In the genomic region with DNA sequence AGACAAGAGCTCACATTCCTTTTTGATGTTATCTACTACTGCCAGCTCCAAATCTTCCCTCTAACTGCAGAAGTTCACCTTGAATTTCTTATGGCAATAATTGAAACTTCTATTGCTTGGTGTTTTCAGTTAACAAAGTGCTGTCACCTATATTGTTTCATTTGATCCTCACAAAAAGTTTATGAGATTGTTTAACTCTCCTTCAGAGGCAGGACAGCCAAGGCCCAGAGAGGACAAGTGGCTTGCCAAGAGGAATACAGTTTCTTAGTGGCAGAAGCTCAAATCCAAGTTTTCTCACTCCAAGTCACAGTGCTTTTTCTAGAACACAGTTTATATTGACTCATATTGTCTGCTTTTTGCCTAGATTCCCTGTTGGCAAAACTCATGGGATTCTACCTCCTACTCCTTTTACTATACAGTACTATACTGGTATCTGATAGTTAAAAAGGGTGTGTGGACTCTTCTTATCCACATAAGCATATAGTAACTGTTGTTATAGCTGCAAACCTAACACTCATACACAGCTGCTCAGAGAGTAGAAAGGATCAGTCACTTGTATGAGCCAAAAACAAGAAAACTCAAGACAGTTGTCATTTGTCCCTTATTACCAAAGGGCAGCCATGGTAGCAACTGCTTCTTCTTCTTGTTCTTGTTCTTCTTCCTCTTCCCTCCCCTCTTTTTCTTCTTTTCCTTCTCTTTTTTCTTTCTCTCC, we compare ENCODE assay signal across 2 cellular contexts.
TF ChIP-seq lines count a peak whose summit lies in the region.

No MANE protein-coding gene starts in this region.

TF ChIP-seq in HepG2, 621 proteins besides CTCF, POLR2A, EP300 and RAD21:
- TF ChIP-seq, protein P1, sequence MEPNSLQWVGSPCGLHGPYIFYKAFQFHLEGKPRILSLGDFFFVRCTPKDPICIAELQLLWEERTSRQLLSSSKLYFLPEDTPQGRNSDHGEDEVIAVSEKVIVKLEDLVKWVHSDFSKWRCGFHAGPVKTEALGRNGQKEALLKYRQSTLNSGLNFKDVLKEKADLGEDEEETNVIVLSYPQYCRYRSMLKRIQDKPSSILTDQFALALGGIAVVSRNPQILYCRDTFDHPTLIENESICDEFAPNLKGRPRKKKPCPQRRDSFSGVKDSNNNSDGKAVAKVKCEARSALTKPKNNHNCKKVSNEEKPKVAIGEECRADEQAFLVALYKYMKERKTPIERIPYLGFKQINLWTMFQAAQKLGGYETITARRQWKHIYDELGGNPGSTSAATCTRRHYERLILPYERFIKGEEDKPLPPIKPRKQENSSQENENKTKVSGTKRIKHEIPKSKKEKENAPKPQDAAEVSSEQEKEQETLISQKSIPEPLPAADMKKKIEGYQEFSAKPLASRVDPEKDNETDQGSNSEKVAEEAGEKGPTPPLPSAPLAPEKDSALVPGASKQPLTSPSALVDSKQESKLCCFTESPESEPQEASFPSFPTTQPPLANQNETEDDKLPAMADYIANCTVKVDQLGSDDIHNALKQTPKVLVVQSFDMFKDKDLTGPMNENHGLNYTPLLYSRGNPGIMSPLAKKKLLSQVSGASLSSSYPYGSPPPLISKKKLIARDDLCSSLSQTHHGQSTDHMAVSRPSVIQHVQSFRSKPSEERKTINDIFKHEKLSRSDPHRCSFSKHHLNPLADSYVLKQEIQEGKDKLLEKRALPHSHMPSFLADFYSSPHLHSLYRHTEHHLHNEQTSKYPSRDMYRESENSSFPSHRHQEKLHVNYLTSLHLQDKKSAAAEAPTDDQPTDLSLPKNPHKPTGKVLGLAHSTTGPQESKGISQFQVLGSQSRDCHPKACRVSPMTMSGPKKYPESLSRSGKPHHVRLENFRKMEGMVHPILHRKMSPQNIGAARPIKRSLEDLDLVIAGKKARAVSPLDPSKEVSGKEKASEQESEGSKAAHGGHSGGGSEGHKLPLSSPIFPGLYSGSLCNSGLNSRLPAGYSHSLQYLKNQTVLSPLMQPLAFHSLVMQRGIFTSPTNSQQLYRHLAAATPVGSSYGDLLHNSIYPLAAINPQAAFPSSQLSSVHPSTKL (CRISPR knock-in tag; IDR thresholded peaks at IDR 0.05) = no peak
- peak; percentile 99 for TF ChIP-seq ZNF12 (CRISPR knock-in tag; IDR thresholded peaks at IDR 0.05)
TF ChIP-seq in HepG2: peak in this region for 1.

TF ChIP-seq in K562, 482 proteins besides CTCF, POLR2A, EP300 and RAD21:
- no peak for TF ChIP-seq SAFB (IDR thresholded peaks at IDR 0.05; ENCODE audit: borderline replicate concordance, low read depth, low read length)
- TF ChIP-seq PHTF2 (CRISPR knock-in tag; IDR thresholded peaks at IDR 0.05) = no peak
- TF ChIP-seq SP1 (CRISPR knock-in tag; IDR thresholded peaks at IDR 0.05) = no peak
- TF ChIP-seq SMARCA4 (IDR thresholded peaks at IDR 0.05) = no peak
- TF ChIP-seq RBM15 (IDR thresholded peaks at IDR 0.05; ENCODE audit: insufficient read depth, low read length) = no peak
- TF ChIP-seq, protein P2, sequence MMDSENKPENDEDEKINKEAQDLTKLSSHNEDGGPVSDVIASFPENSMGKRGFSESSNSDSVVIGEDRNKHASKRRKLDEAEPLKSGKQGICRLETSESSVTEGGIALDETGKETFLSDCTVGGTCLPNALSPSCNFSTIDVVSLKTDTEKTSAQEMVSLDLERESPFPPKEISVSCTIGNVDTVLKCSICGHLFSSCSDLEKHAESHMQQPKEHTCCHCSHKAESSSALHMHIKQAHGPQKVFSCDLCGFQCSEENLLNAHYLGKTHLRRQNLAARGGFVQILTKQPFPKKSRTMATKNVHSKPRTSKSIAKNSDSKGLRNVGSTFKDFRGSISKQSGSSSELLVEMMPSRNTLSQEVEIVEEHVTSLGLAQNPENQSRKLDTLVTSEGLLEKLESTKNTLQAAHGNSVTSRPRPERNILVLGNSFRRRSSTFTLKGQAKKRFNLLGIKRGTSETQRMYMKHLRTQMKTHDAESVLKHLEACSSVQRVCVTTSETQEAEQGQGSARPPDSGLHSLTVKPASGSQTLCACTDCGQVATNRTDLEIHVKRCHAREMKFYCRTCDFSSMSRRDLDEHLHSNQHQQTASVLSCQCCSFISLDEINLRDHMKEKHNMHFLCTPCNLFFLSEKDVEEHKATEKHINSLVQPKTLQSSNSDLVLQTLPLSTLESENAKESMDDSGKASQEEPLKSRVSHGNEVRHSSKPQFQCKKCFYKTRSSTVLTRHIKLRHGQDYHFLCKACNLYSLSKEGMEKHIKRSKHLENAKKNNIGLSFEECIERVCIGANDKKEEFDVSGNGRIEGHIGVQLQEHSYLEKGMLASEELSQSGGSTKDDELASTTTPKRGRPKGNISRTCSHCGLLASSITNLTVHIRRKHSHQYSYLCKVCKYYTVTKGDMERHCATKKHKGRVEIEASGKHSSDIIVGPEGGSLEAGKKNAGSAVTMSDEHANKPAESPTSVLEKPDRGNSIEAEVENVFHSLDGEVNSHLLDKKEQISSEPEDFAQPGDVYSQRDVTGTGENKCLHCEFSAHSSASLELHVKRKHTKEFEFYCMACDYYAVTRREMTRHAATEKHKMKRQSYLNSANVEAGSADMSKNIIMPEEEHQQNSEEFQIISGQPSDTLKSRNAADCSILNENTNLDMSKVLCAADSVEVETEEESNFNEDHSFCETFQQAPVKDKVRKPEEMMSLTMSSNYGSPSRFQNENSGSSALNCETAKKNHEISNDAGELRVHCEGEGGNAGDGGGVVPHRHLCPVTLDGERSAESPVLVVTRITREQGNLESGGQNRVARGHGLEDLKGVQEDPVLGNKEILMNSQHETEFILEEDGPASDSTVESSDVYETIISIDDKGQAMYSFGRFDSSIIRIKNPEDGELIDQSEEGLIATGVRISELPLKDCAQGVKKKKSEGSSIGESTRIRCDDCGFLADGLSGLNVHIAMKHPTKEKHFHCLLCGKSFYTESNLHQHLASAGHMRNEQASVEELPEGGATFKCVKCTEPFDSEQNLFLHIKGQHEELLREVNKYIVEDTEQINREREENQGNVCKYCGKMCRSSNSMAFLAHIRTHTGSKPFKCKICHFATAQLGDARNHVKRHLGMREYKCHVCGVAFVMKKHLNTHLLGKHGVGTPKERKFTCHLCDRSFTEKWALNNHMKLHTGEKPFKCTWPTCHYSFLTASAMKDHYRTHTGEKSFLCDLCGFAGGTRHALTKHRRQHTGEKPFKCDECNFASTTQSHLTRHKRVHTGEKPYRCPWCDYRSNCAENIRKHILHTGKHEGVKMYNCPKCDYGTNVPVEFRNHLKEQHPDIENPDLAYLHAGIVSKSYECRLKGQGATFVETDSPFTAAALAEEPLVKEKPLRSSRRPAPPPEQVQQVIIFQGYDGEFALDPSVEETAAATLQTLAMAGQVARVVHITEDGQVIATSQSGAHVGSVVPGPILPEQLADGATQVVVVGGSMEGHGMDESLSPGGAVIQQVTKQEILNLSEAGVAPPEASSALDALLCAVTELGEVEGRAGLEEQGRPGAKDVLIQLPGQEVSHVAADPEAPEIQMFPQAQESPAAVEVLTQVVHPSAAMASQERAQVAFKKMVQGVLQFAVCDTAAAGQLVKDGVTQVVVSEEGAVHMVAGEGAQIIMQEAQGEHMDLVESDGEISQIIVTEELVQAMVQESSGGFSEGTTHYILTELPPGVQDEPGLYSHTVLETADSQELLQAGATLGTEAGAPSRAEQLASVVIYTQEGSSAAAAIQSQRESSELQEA (IDR thresholded peaks at IDR 0.05; ENCODE audit: low read depth) = no peak
- peak; percentile 43; the same call in 1 of the 2 replicates for TF ChIP-seq ZNF12 (CRISPR knock-in tag; IDR thresholded peaks at IDR 0.05)
